In the genomic region with DNA sequence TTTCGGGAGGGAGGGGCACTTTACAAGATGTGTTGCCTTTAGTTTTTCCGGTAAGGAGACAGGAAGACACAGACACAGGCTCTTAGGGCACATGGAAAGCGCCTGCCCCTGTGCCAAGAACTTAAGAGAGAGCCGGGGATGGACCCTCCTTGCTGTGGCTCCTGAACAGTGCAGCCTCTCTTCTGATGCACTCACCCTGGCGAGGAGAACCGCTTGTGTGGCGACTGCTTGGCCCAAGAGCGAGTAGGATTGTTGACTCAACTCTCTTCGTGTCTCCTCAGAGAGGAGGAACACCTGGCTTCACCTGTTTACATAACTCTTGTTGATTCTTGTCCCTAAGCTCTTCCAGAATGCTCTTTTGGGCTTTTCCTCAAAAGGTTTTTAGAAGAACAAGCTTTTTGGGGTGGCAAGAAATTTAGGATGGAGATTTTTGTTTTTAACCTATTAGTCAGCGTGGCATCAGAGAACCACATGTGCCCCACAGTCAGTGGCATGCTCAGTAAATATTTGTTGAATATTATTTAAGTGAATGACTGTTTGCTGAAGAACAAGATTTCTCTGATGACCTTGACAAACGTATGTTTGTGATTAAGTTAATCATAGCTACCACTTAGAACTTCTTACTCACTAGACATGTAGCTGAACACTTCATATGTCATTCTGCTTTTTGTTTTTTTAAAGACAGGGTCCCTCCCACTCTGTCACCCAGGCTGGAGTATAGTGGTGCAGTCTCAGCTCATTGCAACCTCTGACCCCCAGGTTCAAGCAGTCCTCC, we compare ENCODE assay signal across 11 cellular contexts.
DNase-seq lines count a peak whose midpoint lies in the region; FAIRE-seq and TF ChIP-seq lines count a peak whose summit lies in the region.
"Had no signal": no experiment of that assay in that cellular context is flagged by ENCODE, and none has a peak within 500 bp of the region (broad histone marks: within the 10 kb centered on the region; RNA-seq: fewer than 3 reads in every experiment).

No MANE protein-coding gene starts in this region.

- BruUV-seq in MCF 10A (replicated peaks; lab: Mats Ljungman, UMichigan): no TSS peak

- FAIRE-seq in GM19239 (lab: Jason Lieb, UNC): no peak

- H3K4me3 Mint-ChIP-seq in MCF 10A (ENCODE audit: unreplicated experiment): peak overlapping the region; percentile 21
- H3K4me3 Mint-ChIP-seq: activated T-cell treated with anti-CD3 and anti-CD28 coated beads, Interleukin-2, amount 50 U/mL, for 72 hours had no signal

- peaks cover 33% of the 10 kb centered on the region for H3K4me1 ChIP-seq in SJCRH30
- H3K4me1 ChIP-seq in BE2C: peaks cover 4% of the 10 kb centered on the region; the same call in 1 of the 2 replicates
- H3K4me1 ChIP-seq: BLaER1 treated with 17β-estradiol and CSF1 and Interleukin-3, amounts not matched to agents 10 nM and 100 nM had no signal

- POLR2A ChIA-PET in MCF 10A (lab: Yijun Ruan, JAX): interaction anchor here (0.6 to 6.7 kb wide), 17 partner anchors 11 to 195 kb away, joined by 3 to 154 read pairs (median 9); a partner anchor contains a TSS

- peak overlapping the region; percentile 92 for H3K27ac ChIP-seq in C4-2B
- H3K27ac ChIP-seq in SJCRH30: no peak overlapping the region
- H3K27ac ChIP-seq: BLaER1 treated with 17β-estradiol and CSF1 and Interleukin-3, amounts not matched to agents 10 nM and 100 nM had no signal

- H3K4me3 ChIP-seq in SJCRH30 (no peak overlapping the region), BE2C (ENCODE audit: low read depth, low read length) (no peak overlapping the region)
- H3K4me3 ChIP-seq: BLaER1 treated with 17β-estradiol and CSF1 and Interleukin-3, amounts not matched to agents 10 nM and 100 nM; MG63 had no signal

- no peaks in the 10 kb centered on the region; the same call in 1 of the 2 replicates for H3K9me3 ChIP-seq in SJCRH30 (replicated peaks)
- H3K9me3 ChIP-seq in BE2C: no peaks in the 10 kb centered on the region
- H3K9me3 ChIP-seq: BLaER1 treated with 17β-estradiol and CSF1 and Interleukin-3, amounts not matched to agents 10 nM and 100 nM; MG63 had no signal

- H3K27ac Mint-ChIP-seq in MCF 10A (ENCODE audit: low read depth, unreplicated experiment): peak overlapping the region; percentile 77
- H3K27ac Mint-ChIP-seq: activated T-cell treated with anti-CD3 and anti-CD28 coated beads, Interleukin-2, amount 50 U/mL, for 72 hours had no signal

- H3K36me3 ChIP-seq in SJCRH30 (no peaks in the 10 kb centered on the region; the same call in 1 of the 2 replicates), BE2C (no peaks in the 10 kb centered on the region)
- H3K36me3 ChIP-seq: BLaER1 treated with 17β-estradiol and CSF1 and Interleukin-3, amounts not matched to agents 10 nM and 100 nM; MG63 had no signal

- intact Hi-C loops in MCF 10A (cut with micrococcal nuclease): loop anchor here (5.0 kb wide), 2 partner anchors 86 to 174 kb away; no protein-coding TSS in a partner anchor

- no peaks in the 10 kb centered on the region for H3K27me3 Mint-ChIP-seq in MCF 10A (ENCODE audit: insufficient read depth, unreplicated experiment)

- H3K27me3 ChIP-seq in SJCRH30 (no peaks in the 10 kb centered on the region), BE2C (no peaks in the 10 kb centered on the region)
- H3K27me3 ChIP-seq: MG63 had no signal

- peak; percentile 99 for DNase-seq in NCI-H2029 treated with DMSO at 0.1 percent for 48 hours (lab: John Stamatoyannopoulos, UW)
- peak; percentile 47 for DNase-seq in MCF 10A (ENCODE audit: unreplicated experiment)
- peak; percentile 24 for DNase-seq in medulla oblongata (ENCODE audit: extremely low spot score)
- no peak for DNase-seq in AG20443 (ENCODE audit: low spot score)
- no peak for DNase-seq in SJCRH30
- DNase-seq in BE2C: no peak
- no peak for DNase-seq in GM19239 (ENCODE audit: insufficient read length, low spot score)
- DNase-seq: activated T-cell treated with anti-CD3 and anti-CD28 coated beads, Interleukin-2, amount 50 U/mL, for 72 hours; MG63 had no signal

- no peaks in the 10 kb centered on the region for H3K9me3 Mint-ChIP-seq in MCF 10A (ENCODE audit: unreplicated experiment)
- H3K9me3 Mint-ChIP-seq: activated T-cell treated with anti-CD3 and anti-CD28 coated beads, Interleukin-2, amount 50 U/mL, for 72 hours had no signal

- peaks cover 41% of the 10 kb centered on the region for H3K4me1 Mint-ChIP-seq in MCF 10A (ENCODE audit: insufficient read depth, unreplicated experiment)

- CTCF ChIA-PET in MCF 10A (lab: Yijun Ruan, JAX): interaction anchor here (0.7 to 1.8 kb wide), 9 partner anchors 8 to 1128 kb away, joined by 3 to 5 read pairs (median 3); no protein-coding TSS in a partner anchor

- TF ChIP-seq CTCF in C4-2B (conservative IDR thresholded peaks at IDR 0.05) (no peak), MCF 10A (IDR thresholded peaks at IDR 0.05; ENCODE audit: unreplicated experiment) (no peak), BE2C (IDR thresholded peaks at IDR 0.05; ENCODE audit: low read depth, low read length) (no peak)

- H3K36me3 Mint-ChIP-seq in MCF 10A (ENCODE audit: insufficient read depth, unreplicated experiment): peaks cover 21% of the 10 kb centered on the region

Comparison
In these comparisons a context has a peak if more than half of its experiments do, and no peak if none do; other contexts are left out.
1. DNase-seq: peak in NCI-H2029 treated with DMSO at 0.1 percent for 48 hours (single experiment), MCF 10A (single experiment) and medulla oblongata (single experiment); none in AG20443 (single experiment), SJCRH30 (0 of 2), BE2C (single experiment) and GM19239 (single experiment).